ENCODE assay signal across 27 cellular contexts in genomic region chr11:117940736-117941135, GRCh38. TPM values are rescaled to one million over a fixed set of nuclear protein-coding genes. Genes with fewer than 3 reads are reported as not detected.
DNase-seq lines count a peak whose midpoint lies in the region; ATAC-seq, FAIRE-seq and TF ChIP-seq lines count a peak whose summit lies in the region.
"Had no signal": no experiment of that assay in that cellular context is flagged by ENCODE, and none has a peak within 500 bp of the region (broad histone marks: within the 10 kb centered on the region; RNA-seq: fewer than 3 reads in every experiment).

No MANE protein-coding gene starts in this region.

- no peaks in the 10 kb centered on the region for H3K79me1 ChIP-seq in mesendoderm (ENCODE audit: low read length)

- no peak overlapping the region for H3K27ac ChIP-seq in esophagus muscularis mucosa (replicated peaks in 1 of 4)
- no peak overlapping the region for H3K27ac ChIP-seq in mesendoderm (ENCODE audit: low read depth, low read length)
- H3K27ac ChIP-seq: A549, C4-2B, GM23248, SJSA1 had no signal

- ATAC-seq in Right ventricle myocardium inferior (no peak), HG02588 (IDR thresholded peaks at IDR 0.05; ENCODE audit: unreplicated experiment) (no peak)
- ATAC-seq: A549, PC-3 had no signal

- no peak overlapping the region for H3K18ac ChIP-seq in mesendoderm (ENCODE audit: low read length)

- H3K4me2 ChIP-seq in mesendoderm (ENCODE audit: low read length), result no peak overlapping the region
- H3K4me2 ChIP-seq: A549 had no signal

- H3K4me1 ChIP-seq in esophagus muscularis mucosa, result peaks cover 0 to 5% (median 3%) of the 10 kb centered on the region in 4 donors
- no peaks in the 10 kb centered on the region for H3K4me1 ChIP-seq in mesendoderm (ENCODE audit: control insufficient read depth, low read depth, low read length)
- H3K4me1 ChIP-seq: A549, SJSA1 had no signal

- no peak overlapping the region for H2BK120ac ChIP-seq in mesendoderm (ENCODE audit: low read depth, low read length)

- FAIRE-seq in GM12892 (lab: Jason Lieb, UNC), result peak; percentile 40
- FAIRE-seq: A549, GM18507 had no signal

- H3K9ac ChIP-seq in mesendoderm (ENCODE audit: low read length), result no peak overlapping the region
- H3K9ac ChIP-seq: GM23248 had no signal

- H3K56ac ChIP-seq in mesendoderm (ENCODE audit: low read length), result no peak overlapping the region

- no peaks in the 10 kb centered on the region for H3K27me3 ChIP-seq in esophagus muscularis mucosa
- no peaks in the 10 kb centered on the region for H3K27me3 ChIP-seq in mesendoderm (ENCODE audit: insufficient read depth, low read length, poor library complexity)
- H3K27me3 ChIP-seq: MG63, SJSA1 had no signal

- no peak for TF ChIP-seq POLR2A in GM12892 (IDR thresholded peaks at IDR 0.05; ENCODE audit: low read depth, low read length)
- TF ChIP-seq POLR2A in esophagus muscularis mucosa (IDR thresholded peaks at IDR 0.05; ENCODE audit: low read depth), result no peak

- no peak overlapping the region for H2BK15ac ChIP-seq in mesendoderm (replicated peaks; ENCODE audit: low read depth)

- no peak for TF ChIP-seq CTCF in esophagus muscularis mucosa (IDR thresholded peaks at IDR 0.05)

- H3K79me2 ChIP-seq in mesendoderm (ENCODE audit: control insufficient read depth, insufficient read depth, low read length), result no peaks in the 10 kb centered on the region

- DNase-seq in cardiac septum (ENCODE audit: low spot score) (peak; percentile 36), Right ventricle myocardium inferior (ENCODE audit: missing footprints) (no peak), GM12892 (ENCODE audit: insufficient read length) (no peak), esophagus muscularis mucosa (ENCODE audit: extremely low spot score) (peak; percentile 34), mesendoderm (no peak), SKM-1 (lab: John Stamatoyannopoulos, UW; ENCODE audit: unreplicated experiment) (no peak)
- DNase-seq in stimulated activated CD8-positive, alpha-beta memory T cell treated with anti-CD3 and anti-CD28 coated beads, Interleukin-4, amount 100 ng/mL, for 48 hours, result peak; percentile 17
- DNase-seq: CD8-positive, alpha-beta memory T cell; DMS 273 treated with DMSO at 0.1 percent for 48 hours; GM23248; H7; HFFc6; KBM-7; MG63; NCI-H446 treated with DMSO at 0.1 percent for 48 hours; NCI-H526; NCI-H82; NK-92 treated with Interleukin-12 subunit alpha and Interleukin-12 subunit beta, amount 100 ng/mL, for 24 hours; Right ventricle myocardium superior had no signal

- H3K36me3 ChIP-seq in esophagus muscularis mucosa (no peaks in the 10 kb centered on the region), mesendoderm (ENCODE audit: control insufficient read depth, insufficient read depth, low read length) (no peaks in the 10 kb centered on the region)
- H3K36me3 ChIP-seq: MG63, SJSA1 had no signal

- H2AK5ac ChIP-seq in mesendoderm (ENCODE audit: low read length), result no peak overlapping the region

- H3K4me3 ChIP-seq in esophagus muscularis mucosa, result no peak overlapping the region
- H3K4me3 ChIP-seq in mesendoderm (ENCODE audit: low read length), result no peak overlapping the region
- H3K4me3 ChIP-seq: A549, GM23248, MG63, SJSA1 had no signal

- no peak overlapping the region for H2BK5ac ChIP-seq in mesendoderm (ENCODE audit: low read length)

- WGBS in esophagus muscularis mucosa, result 96% methylated on average over 8 of the region's 8 CpGs
- WGBS in mesendoderm (ENCODE audit: extremely low coverage, insufficient coverage, low lambda C conversion rate), result no CpG with 5 or more reads among the region's 8 CpGs

- no peak overlapping the region for H4K5ac ChIP-seq in mesendoderm (ENCODE audit: low read length)

- no peak for TF ChIP-seq EP300 in esophagus muscularis mucosa (IDR thresholded peaks at IDR 0.05)

- no peak overlapping the region for H3K23ac ChIP-seq in mesendoderm (ENCODE audit: low read length)

- no peak overlapping the region for H4K8ac ChIP-seq in mesendoderm (ENCODE audit: low read depth, low read length)

- H3K9me3 ChIP-seq in esophagus muscularis mucosa, result no peaks in the 10 kb centered on the region
- H3K9me3 ChIP-seq: A549, MG63, SJSA1 had no signal

- intact Hi-C loops in cardiac septum (cut with DNase I) (loop anchor here (10.0 kb wide), 1 partner anchor 516 kb away; no protein-coding TSS in a partner anchor), Right ventricle myocardium inferior (cut with DNase I) (loop anchor here (10.0 kb wide), 1 partner anchor 516 kb away; no protein-coding TSS in a partner anchor), esophagus muscularis mucosa (cut with DNase I) (loop anchor here (10.0 kb wide), 1 partner anchor 136 kb away; no protein-coding TSS in a partner anchor)

- no peak overlapping the region for H3K4ac ChIP-seq in mesendoderm (ENCODE audit: low read depth, low read length)

RNA-seq across cellular contexts. Expression of gene TMPRSS13, which starts 11.5 kb away (rescaled TPM):
- total RNA-seq in cardiac septum (not detected), Right ventricle myocardium inferior (not detected), esophagus muscularis mucosa (not detected)
- polyA plus RNA-seq in GM12892 (2012; ENCODE audit: missing spikeins), result 0.51 TPM
- polyA plus RNA-seq in mesendoderm (2013, experiment 1 of 2), result 1.6 TPM
- 1.4 TPM for polyA plus RNA-seq in mesendoderm (2013, experiment 2 of 2)
- total RNA-seq: GM23248, HFFc6, LHCN-M2, Right ventricle myocardium superior, RPMI7951, SJSA1 had no signal
- polyA plus RNA-seq: A549, GM23248 had no signal

RNA-seq across cellular contexts. Expression of gene IL10RA, which starts 45.5 kb away (rescaled TPM):
- total RNA-seq in cardiac septum (3.0 TPM), Right ventricle myocardium inferior (7.2 TPM), esophagus muscularis mucosa (10 to 100 TPM; 14.3 to 34.9 (median 20.9) TPM)
- 7.5 TPM for polyA plus RNA-seq in GM12892 (2012; ENCODE audit: missing spikeins)
- 0.06 TPM for polyA plus RNA-seq in mesendoderm (2013, experiment 1 of 2)
- 0.10 TPM for polyA plus RNA-seq in mesendoderm (2013, experiment 2 of 2)
- total RNA-seq: GM23248, H7, HFFc6, LHCN-M2, PC-3, SJSA1 had no signal
- polyA plus RNA-seq: GM23248 had no signal

Comparison
In these comparisons a context has a peak if more than half of its experiments do, and no peak if none do; other contexts are left out.
1. DNase-seq: peak in cardiac septum (single experiment), esophagus muscularis mucosa (single experiment) and stimulated activated CD8-positive, alpha-beta memory T cell treated with anti-CD3 and anti-CD28 coated beads, Interleukin-4, amount 100 ng/mL, for 48 hours (single experiment); none in Right ventricle myocardium inferior (single experiment), GM12892 (single experiment), mesendoderm (single experiment) and SKM-1 (single experiment).